In genomic region chr2:215311259-215311624, GRCh38 we compare ENCODE assay signal across 8 cellular contexts. TPM values are rescaled to one million over a fixed set of nuclear protein-coding genes. Genes with fewer than 3 reads are reported as not detected.
DNase-seq lines count a peak whose midpoint lies in the region; ATAC-seq and TF ChIP-seq lines count a peak whose summit lies in the region.
"Not testable (repeated sequence)": the region's sequence is repeated elsewhere in the genome, so short reads cannot be mapped to it uniquely, and the experiment has no call there.

No MANE protein-coding gene starts in this region.

- H3K4me3 ChIP-seq in AG10803 (ENCODE audit: low read length) (peak overlapping the region; percentile 90), epithelial cell of proximal tubule (ENCODE audit: low read depth, low read length) (peak overlapping the region; percentile 83), mononuclear cell (ENCODE audit: low read length) (peak overlapping the region; percentile 67)

- H3K4me1 ChIP-seq in mononuclear cell (ENCODE audit: insufficient read depth, low read length), result peaks cover 17% of the 10 kb centered on the region

- TF ChIP-seq CTCF in AG10803 (conservative IDR thresholded peaks at IDR 0.05; ENCODE audit: low read length); epithelial cell of proximal tubule (conservative IDR thresholded peaks at IDR 0.05; ENCODE audit: low read depth, low read length): not testable (repeated sequence)

- ATAC-seq in GM19455 (IDR thresholded peaks at IDR 0.05; ENCODE audit: unreplicated experiment), result peak; percentile 37
- peak; percentile 13 for ATAC-seq in HG03378 (IDR thresholded peaks at IDR 0.05; ENCODE audit: unreplicated experiment)

- not testable (repeated sequence) for DNase-seq in AG10803 (ENCODE audit: low read depth); epithelial cell of proximal tubule (ENCODE audit: low read depth)
- DNase-seq in RPMI8226, result peak; percentile 24
- DNase-seq in activated naive CD4-positive, alpha-beta T cell treated with Interleukin-2 at 50 U/mL for 16 hours, result peak; percentile 19
- DNase-seq in stimulated activated CD4-positive, alpha-beta T cell treated with anti-CD3 and anti-CD28 coated beads, Interleukin-4, amount 100 ng/mL, for 1 hour, result peak; percentile 10

- H3K9me3 ChIP-seq in mononuclear cell (ENCODE audit: low read depth, low read length), result not testable (repeated sequence)

- H3K27me3 ChIP-seq in mononuclear cell (ENCODE audit: insufficient read depth, low read length), result not testable (repeated sequence)

RNA-seq across cellular contexts. Expression of gene ATIC, which starts 0.6 kb away (rescaled TPM):
- total RNA-seq in epithelial cell of proximal tubule (58.3 and 77.2 TPM in 2 replicates), mononuclear cell (12.0 TPM)
